Comparison of ENCODE assay signal across 27 cellular contexts in the genomic region with DNA sequence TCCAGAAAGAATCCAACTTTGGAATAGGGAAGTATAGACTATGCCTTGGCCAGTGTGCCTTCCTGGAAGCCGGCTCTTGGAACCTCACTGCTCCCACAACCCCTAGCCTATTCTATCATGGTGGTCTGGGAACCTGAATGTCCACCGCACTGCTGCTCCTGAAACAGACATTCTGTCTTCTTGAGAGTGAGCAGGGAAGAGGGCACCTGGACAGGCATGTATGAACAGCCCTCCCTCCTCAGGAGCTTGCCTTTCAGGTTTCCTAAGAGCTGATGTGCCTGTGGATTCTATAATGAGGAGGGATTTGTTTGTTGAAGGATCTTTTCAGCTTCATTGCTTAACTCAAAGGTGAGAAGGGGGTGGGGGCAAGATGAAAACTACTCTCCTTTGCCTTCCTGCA. TPM values are rescaled to one million over a fixed set of nuclear protein-coding genes. Genes with fewer than 3 reads are reported as not detected.
DNase-seq lines count a peak whose midpoint lies in the region; ATAC-seq, FAIRE-seq and TF ChIP-seq lines count a peak whose summit lies in the region.
"Had no signal": no experiment of that assay in that cellular context is flagged by ENCODE, and none has a peak within 500 bp of the region (broad histone marks: within the 10 kb centered on the region; RNA-seq: fewer than 3 reads in every experiment).

No MANE protein-coding gene starts in this region.

- H4K20me1 ChIP-seq in hepatocyte (ENCODE audit: insufficient read depth, poor library complexity, severe bottlenecking) = no peaks in the 10 kb centered on the region

- DNase-seq in SIG-M5 treated with dmso at 0.1 percent for 504 hours (lab: John Stamatoyannopoulos, UW; ENCODE audit: unreplicated experiment) (peak; percentile 8), SIG-M5 (lab: John Stamatoyannopoulos, UW) (no peak), bronchial epithelial cell (ENCODE audit: low read depth) (peak; percentile 69), hepatocyte (ENCODE audit: low spot score) (no peak), vagina (ENCODE audit: extremely low spot score in 2 of 2) (peak; percentile 74 to 94), DMS53 treated with DMSO at 0.1 percent for 48 hours (lab: John Stamatoyannopoulos, UW; ENCODE audit: unreplicated experiment) (no peak), COLO829 (ENCODE audit: low spot score) (no peak)
- DNase-seq: CD8-positive, alpha-beta T cell; DMS153; HCEC 1CT; Karpas-422; NCI-H1092; NCI-H1436; NCI-H187; NCI-H2081 treated with DMSO at 0.1 percent for 48 hours; NCI-H446; NCI-H524 treated with DMSO at 0.1 percent for 48 hours; NCI-H82; NK-92 treated with Interleukin-12 subunit alpha and Interleukin-12 subunit beta, amount 100 ng/mL, for 24 hours; PC-3 had no signal

- H3K36me3 ChIP-seq in bronchial epithelial cell (ENCODE audit: control insufficient read depth, insufficient read depth, low read length) = no peaks in the 10 kb centered on the region
- no peaks in the 10 kb centered on the region for H3K36me3 ChIP-seq in hepatocyte (replicated peaks; ENCODE audit: insufficient read depth, low read depth)
- H3K36me3 ChIP-seq in vagina = no peaks in the 10 kb centered on the region

- peak overlapping the region; percentile 54 for H3K4me2 ChIP-seq in hepatocyte
- H3K4me2 ChIP-seq: GM23338 had no signal

- H3K4me3 ChIP-seq in bronchial epithelial cell (ENCODE audit: low read depth, low read length) (no peak overlapping the region), hepatocyte (no peak overlapping the region), vagina (no peak overlapping the region)
- H3K4me3 ChIP-seq: GM23338 had no signal

- 75% methylated on average over 2 of the region's 2 CpGs for WGBS in hepatocyte (ENCODE audit: low lambda C conversion rate, missing lambda C conversion rate)

- TF ChIP-seq POLR2A in vagina (IDR thresholded peaks at IDR 0.05) = no peak

- H2AFZ ChIP-seq in hepatocyte = no peak overlapping the region
- H2AFZ ChIP-seq: GM23338 had no signal

- H3K79me2 ChIP-seq in hepatocyte = no peaks in the 10 kb centered on the region

- no peak for TF ChIP-seq CTCF in bronchial epithelial cell (IDR thresholded peaks at IDR 0.05; ENCODE audit: insufficient read depth, low read length, severe bottlenecking)
- no peak for TF ChIP-seq CTCF in hepatocyte (IDR thresholded peaks at IDR 0.05; ENCODE audit: poor library complexity)
- TF ChIP-seq CTCF in vagina (IDR thresholded peaks at IDR 0.05) = no peak

- no peak for FAIRE-seq in bronchial epithelial cell (lab: Jason Lieb, UNC)
- FAIRE-seq: HepG2 had no signal

- no peak for ATAC-seq in GM21619 (IDR thresholded peaks at IDR 0.05; ENCODE audit: unreplicated experiment)
- ATAC-seq: CD8-positive, alpha-beta T cell; GM23338; HepG2; PC-3; Right ventricle myocardium inferior had no signal

- H3K4me1 ChIP-seq in hepatocyte (ENCODE audit: insufficient read depth) = peaks cover 21% of the 10 kb centered on the region
- H3K4me1 ChIP-seq in vagina = no peaks in the 10 kb centered on the region

- intact Hi-C loops in vagina (cut with DNase I) = no loop called here

- no peaks in the 10 kb centered on the region for H3K27me3 ChIP-seq in bronchial epithelial cell (ENCODE audit: control insufficient read depth, insufficient read depth, low read length)
- H3K27me3 ChIP-seq in hepatocyte = no peaks in the 10 kb centered on the region
- H3K27me3 ChIP-seq in vagina = no peaks in the 10 kb centered on the region

- H3K9me3 ChIP-seq in hepatocyte (ENCODE audit: low read depth) (no peaks in the 10 kb centered on the region), vagina (no peaks in the 10 kb centered on the region)

- no peaks in the 10 kb centered on the region for H3K9me2 ChIP-seq in hepatocyte (replicated peaks; ENCODE audit: insufficient read depth)

- H3K27ac ChIP-seq in hepatocyte = peak overlapping the region; percentile 94
- no peak overlapping the region for H3K27ac ChIP-seq in vagina
- H3K27ac ChIP-seq: 22Rv1, C4-2B, HL-60 had no signal

RNA-seq across cellular contexts. Expression of a gene that starts 55.1 kb away (rescaled TPM):
- 4.2 and 7.8 TPM in 2 replicates for total RNA-seq in bronchial epithelial cell
- total RNA-seq in hepatocyte = 7.7 and 12.6 TPM in 2 replicates
- polyA plus RNA-seq in hepatocyte = 18.5 and 18.6 TPM in 2 replicates
- total RNA-seq in vagina = 16.7 TPM

Comparison
In these comparisons a context has a peak if more than half of its experiments do, and no peak if none do; other contexts are left out.
1. DNase-seq: peak in SIG-M5 treated with dmso at 0.1 percent for 504 hours (single experiment), bronchial epithelial cell (single experiment) and vagina (2 of 2); none in SIG-M5 (single experiment), hepatocyte (single experiment), DMS53 treated with DMSO at 0.1 percent for 48 hours (single experiment) and COLO829 (single experiment).